ENCODE assay signal across 9 cellular contexts in genomic region chr4:166635367-166635766, GRCh38.
"Had no signal": no experiment of that assay in that cellular context is flagged by ENCODE, and none has a peak within 500 bp of the region (broad histone marks: within the 10 kb centered on the region; RNA-seq: fewer than 3 reads in every experiment).

No MANE protein-coding gene starts in this region.

- FAIRE-seq: HTR-8/SVneo, K562 had no signal

- H3K27ac ChIP-seq: GM23248 had no signal

- H3K4me3 ChIP-seq: GM23248, HAP-1, K562 had no signal

- H3K36me3 ChIP-seq: HAP-1 had no signal

- DNase-seq: GM23248, GOT3, H7, IMR-90, KG1 had no signal

- H3K4me1 ChIP-seq: HAP-1 had no signal

- H3K9me3 ChIP-seq: HAP-1 had no signal

- ATAC-seq: HCT116, K562 had no signal

- H3K9ac ChIP-seq: GM23248 had no signal
